In genomic region chr16:84186685-84187437, GRCh38 we compare ENCODE assay signal across 7 cellular contexts.
A peak's percentile ranks its signal among the peaks of the same experiment; 100 is the strongest.
DNase-seq lines count a peak whose midpoint lies in the region; ATAC-seq and TF ChIP-seq lines count a peak whose summit lies in the region.

Gene TAF1C (minus strand): TSS chr16:84187057. CDS start chr16:84184988, 2,069 bp downstream.

- H3K4me3 ChIP-seq in retinal pigment epithelial cell (ENCODE audit: low read length), result peak within 1 kb of the TSS; percentile 94

- TF ChIP-seq POLR2A in GM18505 (IDR thresholded peaks at IDR 0.05; ENCODE audit: borderline replicate concordance, extremely low read depth, insufficient read depth, insufficient read length), result peak; percentile 86

- ATAC-seq in GM18505 (IDR thresholded peaks at IDR 0.05; ENCODE audit: unreplicated experiment) (peak; percentile 94), HG02973 (IDR thresholded peaks at IDR 0.05; ENCODE audit: unreplicated experiment) (peak; percentile 92)

- DNase-seq in NCI-H2081 (lab: John Stamatoyannopoulos, UW) (peak; percentile 89 to 90), T1000 (lab: John Stamatoyannopoulos, UW) (peak; percentile 78), astrocyte of the hippocampus (ENCODE audit: low read depth, low spot score) (peak; percentile 99), hippocampal formation (lab: John Stamatoyannopoulos, UW) (peak; percentile 81 to 86), retinal pigment epithelial cell (ENCODE audit: low read depth) (peak; percentile 69)

- TF ChIP-seq CTCF in retinal pigment epithelial cell (conservative IDR thresholded peaks at IDR 0.05; ENCODE audit: low read depth, low read length), result peak; percentile 93

Comparison
In these comparisons a context has a peak if more than half of its experiments do, and no peak if none do; other contexts are left out.
1. Peak in every context shown above with its lines: DNase-seq, ATAC-seq and H3K4me3 ChIP-seq.